ENCODE assay signal across 23 cellular contexts in the genomic region with DNA sequence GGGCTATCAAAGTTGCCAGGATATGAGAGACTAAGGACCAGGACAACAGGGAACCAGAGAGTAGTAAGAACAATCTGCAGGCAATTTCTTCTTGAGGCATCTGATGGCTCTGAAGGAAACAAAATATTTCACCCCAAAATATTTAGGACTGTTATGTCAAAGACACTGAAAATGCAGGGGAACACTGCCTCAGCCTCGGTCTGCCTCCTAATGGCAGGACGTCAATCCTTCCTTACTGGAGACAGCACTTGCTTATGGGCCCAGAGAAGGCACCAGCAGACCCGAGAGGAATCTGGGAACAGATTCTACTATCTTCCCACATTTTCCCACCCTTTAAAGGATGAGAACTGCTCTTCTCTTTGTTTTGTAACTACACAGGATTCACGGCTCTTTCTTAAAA. TPM values are rescaled to one million over a fixed set of nuclear protein-coding genes. Genes with fewer than 3 reads are reported as not detected.
"Had no signal": no experiment of that assay in that cellular context is flagged by ENCODE, and none has a peak within 500 bp of the region (broad histone marks: within the 10 kb centered on the region; RNA-seq: fewer than 3 reads in every experiment).

No MANE protein-coding gene starts in this region.

- H3K9me3 ChIP-seq: adrenal gland, breast epithelium, MG63, Peyer's patch, SJSA1 had no signal

- H3K27ac Mint-ChIP-seq: activated CD4-positive, alpha-beta memory T cell treated with anti-CD3 and anti-CD28 coated beads, Interleukin-2, amount 10 ng/mL, durations not matched to agents 7 days and 5 days; activated CD4-positive, alpha-beta T cell treated with anti-CD3 and anti-CD28 coated beads for 36 hours; activated naive CD8-positive, alpha-beta T cell treated with anti-CD3 and anti-CD28 coated beads, Interleukin-2, amount 10 ng/mL, durations not matched to agents 7 days and 5 days; activated T-cell treated with anti-CD3 and anti-CD28 coated beads, Interleukin-2, amount 50 U/mL, for 72 hours; T-helper 17 cell had no signal

- H3K36me3 ChIP-seq: adrenal gland, breast epithelium, MG63, Peyer's patch, SJSA1 had no signal

- H3K36me3 Mint-ChIP-seq: activated naive CD8-positive, alpha-beta T cell treated with anti-CD3 and anti-CD28 coated beads, Interleukin-2, amount 10 ng/mL, durations not matched to agents 7 days and 5 days had no signal

- ATAC-seq: activated CD4-positive, alpha-beta T cell treated with anti-CD3 and anti-CD28 coated beads for 36 hours; activated T-cell treated with anti-CD3 and anti-CD28 coated beads, Interleukin-2, amount 50 U/mL, for 72 hours; T-helper 17 cell had no signal

- H3K27me3 ChIP-seq: adrenal gland, breast epithelium, MG63, Peyer's patch, SJSA1 had no signal

- H3K4me1 Mint-ChIP-seq: activated CD4-positive, alpha-beta memory T cell treated with anti-CD3 and anti-CD28 coated beads, Interleukin-2, amount 10 ng/mL, durations not matched to agents 7 days and 5 days; activated CD4-positive, alpha-beta T cell treated with anti-CD3 and anti-CD28 coated beads for 36 hours; activated naive CD8-positive, alpha-beta T cell treated with anti-CD3 and anti-CD28 coated beads, Interleukin-2, amount 10 ng/mL, durations not matched to agents 7 days and 5 days; T-helper 17 cell had no signal

- H3K27ac ChIP-seq: adrenal gland, breast epithelium, Peyer's patch, RWPE1, SJSA1, VCaP had no signal

- DNase-seq: activated CD4-positive, alpha-beta memory T cell treated with anti-CD3 and anti-CD28 coated beads, Interleukin-2, amount 10 ng/mL, durations not matched to agents 7 days and 5 days; activated CD4-positive, alpha-beta T cell treated with anti-CD3 and anti-CD28 coated beads for 36 hours; activated CD4-positive, alpha-beta T cell treated with anti-CD3 and anti-CD28 coated beads, Interleukin-2, amount 50 U/mL, for 1 hour; activated naive CD4-positive, alpha-beta T cell treated with anti-CD3 and anti-CD28 coated beads, Interleukin-2, amount 50 U/mL, for 16 hours; activated naive CD8-positive, alpha-beta T cell treated with anti-CD3 and anti-CD28 coated beads, Interleukin-2, amount 10 ng/mL, durations not matched to agents 7 days and 5 days; activated T-cell treated with anti-CD3 and anti-CD28 coated beads, Interleukin-2, amount 50 U/mL, for 72 hours; adrenal gland; anterior cingulate cortex; MG63; MV-4-11; NCI-H1092 treated with DMSO at 0.1 percent for 48 hours; NCI-H1417 treated with DMSO at 0.1 percent for 48 hours; NCI-H1694; NCI-H2029 treated with DMSO at 0.1 percent for 48 hours; NCI-H524; Peyer's patch; SHP77; T-helper 17 cell; T1000 had no signal

- H3K4me3 Mint-ChIP-seq: activated CD4-positive, alpha-beta memory T cell treated with anti-CD3 and anti-CD28 coated beads, Interleukin-2, amount 10 ng/mL, durations not matched to agents 7 days and 5 days; activated CD4-positive, alpha-beta T cell treated with anti-CD3 and anti-CD28 coated beads for 36 hours; activated naive CD8-positive, alpha-beta T cell treated with anti-CD3 and anti-CD28 coated beads, Interleukin-2, amount 10 ng/mL, durations not matched to agents 7 days and 5 days; activated T-cell treated with anti-CD3 and anti-CD28 coated beads, Interleukin-2, amount 50 U/mL, for 72 hours; T-helper 17 cell had no signal

- H3K27me3 Mint-ChIP-seq: T-helper 17 cell had no signal

- H3K4me3 ChIP-seq: adrenal gland, breast epithelium, MG63, Peyer's patch, SJSA1 had no signal

- H3K4me1 ChIP-seq: adrenal gland, breast epithelium, Peyer's patch, SJSA1 had no signal

RNA-seq across cellular contexts. Expression of a gene that starts 23.3 kb away (rescaled TPM):
- total RNA-seq: activated CD4-positive, alpha-beta memory T cell treated with anti-CD3 and anti-CD28 coated beads, Interleukin-2, amount 10 ng/mL, durations not matched to agents 7 days and 5 days; activated naive CD8-positive, alpha-beta T cell treated with anti-CD3 and anti-CD28 coated beads, Interleukin-2, amount 10 ng/mL, durations not matched to agents 7 days and 5 days; T-helper 17 cell had no signal
